8 cellular contexts compared by ENCODE assay signal in the genomic region with DNA sequence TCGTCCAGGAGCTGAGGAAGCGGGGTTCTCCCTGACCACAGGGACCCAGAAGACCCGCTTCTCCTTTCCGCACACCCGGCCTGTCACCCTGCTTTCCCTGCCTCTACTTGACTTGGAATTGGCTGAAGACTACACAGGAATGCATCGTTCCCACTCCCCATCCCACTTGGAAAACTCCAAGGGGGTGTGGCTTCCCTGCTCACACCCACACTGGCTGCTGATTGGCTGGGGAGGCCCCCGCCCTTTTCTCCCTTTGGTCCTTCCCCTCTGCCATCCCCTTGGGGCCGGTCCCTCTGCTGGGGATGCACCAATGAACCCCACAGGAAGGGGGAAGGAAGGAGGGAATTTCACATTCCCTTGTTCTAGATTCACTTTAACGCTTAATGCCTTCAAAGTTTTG. TPM values are rescaled to one million over a fixed set of nuclear protein-coding genes. Genes with fewer than 3 reads are reported as not detected.
DNase-seq lines count a peak whose midpoint lies in the region; ATAC-seq, FAIRE-seq and TF ChIP-seq lines count a peak whose summit lies in the region.

No MANE protein-coding gene starts in this region.

- peaks cover 3% of the 10 kb centered on the region; the same call in 1 of the 2 replicates for H3K27me3 ChIP-seq in H9 (ENCODE audit: insufficient read depth, low read length)

- H2BK15ac ChIP-seq in H9 (ENCODE audit: low read depth, low read length) = no peak overlapping the region

- H4K20me1 ChIP-seq in H9 (ENCODE audit: control insufficient read depth, insufficient read depth, insufficient read length) = no peaks in the 10 kb centered on the region

- CTCF ChIA-PET in A549 (lab: Yijun Ruan, JAX) = interaction anchor here (0.5 to 7.8 kb wide), 15 partner anchors 11 to 167 kb away, joined by 3 to 71 read pairs (median 4); partner anchors contain the start of gene QPCTL

- TF ChIP-seq POLR2A in A549 (IDR thresholded peaks at IDR 0.05; ENCODE audit: low read length) = no peak

- H4K5ac ChIP-seq in H9 (ENCODE audit: insufficient read length, low read depth, low read length) = no peak overlapping the region

- H2AFZ ChIP-seq in H9 (ENCODE audit: low read length) = no peak overlapping the region

- H3K79me1 ChIP-seq in H9 (ENCODE audit: insufficient read depth, low read depth, low read length, poor library complexity, severe bottlenecking) = no peaks in the 10 kb centered on the region

- peak; percentile 45 to 72; a peak in 4 of 6 replicates for ATAC-seq in A549
- peak; percentile 27 for ATAC-seq in left ventricle myocardium superior
- ATAC-seq in HG03045 (IDR thresholded peaks at IDR 0.05; ENCODE audit: unreplicated experiment) = no peak
- ATAC-seq in activated CD4-positive, CD25-positive, alpha-beta regulatory T cell treated with anti-CD3 and anti-CD28 coated beads, Interleukin-2, amount 50 U/mL, for 24 hours = no peak

- H3K27ac ChIP-seq in A549 = no peak overlapping the region
- H3K27ac ChIP-seq in H9 (ENCODE audit: insufficient read length, low read depth, low read length) = no peak overlapping the region
- H3K27ac ChIP-seq in substantia nigra (ENCODE audit: low read depth, low read length, poor library complexity, severe bottlenecking) = peak overlapping the region; percentile 26

- no peak overlapping the region for H4K91ac ChIP-seq in H9 (ENCODE audit: insufficient read length, low read depth, low read length)

- no peak overlapping the region for H2BK5ac ChIP-seq in H9 (ENCODE audit: insufficient read length, low read length)

- peaks cover 11% of the 10 kb centered on the region for H3K9me3 ChIP-seq in A549
- H3K9me3 ChIP-seq in H9 (ENCODE audit: control insufficient read depth, low read depth, low read length) = no peaks in the 10 kb centered on the region

- no peak overlapping the region for H3T11ph ChIP-seq in H9 (ENCODE audit: low read length)

- WGBS in A549 (ENCODE audit: missing lambda C conversion rate) = 80% methylated on average over 9 of the region's 9 CpGs
- no CpG with 5 or more reads among the region's 9 CpGs for WGBS in H9 (ENCODE audit: extremely low coverage, insufficient read length, low lambda C conversion rate)

- H4K8ac ChIP-seq in H9 (replicated peaks; ENCODE audit: insufficient read length, low read depth, low read length) = no peak overlapping the region

- H3K23ac ChIP-seq in H9 (ENCODE audit: insufficient read length, low read depth, low read length) = no peak overlapping the region

- POLR2A ChIA-PET in A549 (lab: Yijun Ruan, JAX) = no interaction called here

- intact Hi-C loops in left ventricle myocardium superior (cut with micrococcal nuclease) = no loop called here

- H3K79me2 ChIP-seq in H9 (ENCODE audit: insufficient read depth, low read length) = no peaks in the 10 kb centered on the region

- no peak overlapping the region for H3K4ac ChIP-seq in H9 (ENCODE audit: low read depth, low read length)

- peak overlapping the region; percentile 74 for H3K18ac ChIP-seq in H9 (ENCODE audit: insufficient read length, low read depth, low read length)

- no peak overlapping the region for H3K4me3 ChIP-seq in A549

- TF ChIP-seq RAD21 in A549 (conservative IDR thresholded peaks at IDR 0.05 in 1 of 2, IDR thresholded peaks at IDR 0.05 in 1 of 2) = no peak

- H2BK12ac ChIP-seq in H9 (ENCODE audit: insufficient read length, low read depth, low read length) = no peak overlapping the region

- H3K4me1 ChIP-seq in A549 (peaks cover 18% of the 10 kb centered on the region), H9 (ENCODE audit: insufficient read depth, low read length) (no peaks in the 10 kb centered on the region)

- DNase-seq in A549 (ENCODE audit: low read depth in 1 of 2, low spot score in 1 of 2) = peak; percentile 86 to 88
- peak; percentile 94 for DNase-seq in H9
- DNase-seq in T1000 (lab: John Stamatoyannopoulos, UW) = peak; percentile 57
- DNase-seq in left ventricle myocardium superior = peak; percentile 73
- DNase-seq in substantia nigra (lab: John Stamatoyannopoulos, UW) = peak in 39 of 49 donors; percentile 12 to 81 (median 53)
- DNase-seq in activated T-cell treated with anti-CD3 and anti-CD28 coated beads for 4 hours = no peak

- no peak overlapping the region for H3K56ac ChIP-seq in H9 (ENCODE audit: insufficient read length, low read depth, low read length)

- no peak overlapping the region for H3K4me3 Mint-ChIP-seq in H9

- TF ChIP-seq CTCF in A549 (IDR thresholded peaks at IDR 0.05) (no peak), H9 (conservative IDR thresholded peaks at IDR 0.05) (no peak)

- peak overlapping the region in 1 of 3 experiments; percentile 95; a peak in 3 of 7 replicates for H3K27ac Mint-ChIP-seq in H9

- no peak for TF ChIP-seq EP300 in A549 (IDR thresholded peaks at IDR 0.05)

- H3K27me3 Mint-ChIP-seq in H9 (ENCODE audit: low read depth) = peaks cover 12% of the 10 kb centered on the region

- no peak overlapping the region for H3K14ac ChIP-seq in H9 (ENCODE audit: insufficient read depth, low read length)

- peaks cover 15% of the 10 kb centered on the region for H3K23me2 ChIP-seq in H9 (ENCODE audit: insufficient read length, low read depth, low read length, poor library complexity, severe bottlenecking)

- H3K4me2 ChIP-seq in A549 (no peak overlapping the region), H9 (ENCODE audit: insufficient read depth, insufficient read length, low read length) (no peak overlapping the region)

- no peak overlapping the region for H2AK5ac ChIP-seq in H9 (ENCODE audit: insufficient read length, low read length)

- no peak for FAIRE-seq in A549 (lab: Jason Lieb, UNC)

- no peak overlapping the region for H2BK120ac ChIP-seq in H9 (ENCODE audit: low read depth, low read length, poor library complexity, severe bottlenecking)

- peaks cover 0 to under 1% of the 10 kb centered on the region in 2 experiments; a peak in 1 of 5 replicates for H3K9me3 Mint-ChIP-seq in H9

- H3K4me1 Mint-ChIP-seq in H9 = peaks cover 19 to 25% of the 10 kb centered on the region in 2 experiments

- H3K36me3 Mint-ChIP-seq in H9 (ENCODE audit: insufficient read depth in 1 of 3, low read depth in 3 of 3) = peaks cover 21 to 55% (median 39%) of the 10 kb centered on the region in 3 experiments

- no peak overlapping the region for H3K9ac ChIP-seq in H9 (ENCODE audit: extremely low read depth, insufficient read length, low read length)

- H2BK20ac ChIP-seq in H9 (ENCODE audit: low read depth, low read length, poor library complexity, severe bottlenecking) = no peak overlapping the region

TF ChIP-seq in A549, 52 proteins besides CTCF, POLR2A, EP300 and RAD21:
- TF ChIP-seq NFE2L2 (conservative IDR thresholded peaks at IDR 0.05; ENCODE audit: low read length) = no peak
- no peak for TF ChIP-seq EHF (CRISPR knock-in tag; IDR thresholded peaks at IDR 0.05)
- no peak for TF ChIP-seq ZFP36 (IDR thresholded peaks at IDR 0.05; ENCODE audit: borderline replicate concordance, partially characterized antibody)

RNA-seq across cellular contexts. Expression of gene VASP, which starts 18.9 kb away (rescaled TPM):
- 59.1 and 64.5 TPM in 2 replicates for polyA plus RNA-seq in A549 (2011; rRNA removed)
- polyA plus RNA-seq in A549 (2012; cell fraction: cytosol; rRNA removed) = 58.8 and 103 TPM in 2 replicates
- 93.7 and 118 TPM in 2 replicates for polyA plus RNA-seq in A549 (2012; cell fraction: nucleus; rRNA removed)
- 83.8 to 94.6 TPM (median 94.3 TPM) in 3 replicates for polyA plus RNA-seq in A549 (2017; fragmentation: RNase III; extraction: RNeasy Plus Mini Kit Qiagen cat#74134 plus additional on column Dnase treatment)
- polyA minus RNA-seq in A549 (2011; rRNA and poly(A)+ RNA removed) = 72.4 and 90.8 TPM in 2 replicates
- total RNA-seq in H9 (2021) = 157 and 162 TPM in 2 replicates
- total RNA-seq in left ventricle myocardium superior = 43.3 TPM

RNA-seq across cellular contexts. Expression of gene PPM1N, which starts 27.9 kb away (rescaled TPM):
- polyA plus RNA-seq in A549 (2011; rRNA removed) = 9.2 and 9.8 TPM in 2 replicates
- polyA plus RNA-seq in A549 (2012; cell fraction: cytosol; rRNA removed) = 8.9 and 11.1 TPM in 2 replicates
- 6.6 TPM in 2 replicates for polyA plus RNA-seq in A549 (2012; cell fraction: nucleus; rRNA removed)
- 6.6 to 11.2 TPM (median 10.5 TPM) in 3 replicates for polyA plus RNA-seq in A549 (2017; fragmentation: RNase III; extraction: RNeasy Plus Mini Kit Qiagen cat#74134 plus additional on column Dnase treatment)
- 1.2 and 1.5 TPM in 2 replicates for polyA minus RNA-seq in A549 (2011; rRNA and poly(A)+ RNA removed)
- 7.7 and 8.1 TPM in 2 replicates for total RNA-seq in H9 (2021)
- total RNA-seq in left ventricle myocardium superior = 0.57 TPM

RNA-seq across cellular contexts. Expression of gene RTN2, which starts 29.3 kb away (rescaled TPM):
- polyA plus RNA-seq in A549 (2011; rRNA removed) (4.7 and 5.3 TPM in 2 replicates), A549 (2017; fragmentation: RNase III; extraction: RNeasy Plus Mini Kit Qiagen cat#74134 plus additional on column Dnase treatment) (6.3 to 9.0 TPM (median 8.1 TPM) in 3 replicates)
- polyA plus RNA-seq in A549 (2012; cell fraction: cytosol; rRNA removed) = 4.7 and 7.4 TPM in 2 replicates
- polyA plus RNA-seq in A549 (2012; cell fraction: nucleus; rRNA removed) = 5.4 and 5.8 TPM in 2 replicates
- polyA minus RNA-seq in A549 (2011; rRNA and poly(A)+ RNA removed) = 6.7 and 10.8 TPM in 2 replicates
- total RNA-seq in H9 (2021) (18.9 and 20.1 TPM in 2 replicates), left ventricle myocardium superior (29.8 TPM)

RNA-seq across cellular contexts. Expression of gene FOSB, which starts 58.3 kb away (rescaled TPM):
- polyA plus RNA-seq in A549 (2011; rRNA removed) (27.9 and 48.8 TPM in 2 replicates), A549 (2017; fragmentation: RNase III; extraction: RNeasy Plus Mini Kit Qiagen cat#74134 plus additional on column Dnase treatment) (0.57 to 0.65 TPM (median 0.58 TPM) in 3 replicates)
- 90.2 and 102 TPM in 2 replicates for polyA plus RNA-seq in A549 (2012; cell fraction: cytosol; rRNA removed)
- polyA plus RNA-seq in A549 (2012; cell fraction: nucleus; rRNA removed) = 424 and 553 TPM in 2 replicates
- polyA minus RNA-seq in A549 (2011; rRNA and poly(A)+ RNA removed) = 82.7 and 141 TPM in 2 replicates
- total RNA-seq in H9 (2021) (1.7 and 2.5 TPM in 2 replicates), left ventricle myocardium superior (0.79 TPM)

RNA-seq across cellular contexts. Expression of gene OPA3, which starts 58.5 kb away (rescaled TPM):
- polyA plus RNA-seq in A549 (2011; rRNA removed) = 21.8 and 29.1 TPM in 2 replicates
- 20.3 and 24.2 TPM in 2 replicates for polyA plus RNA-seq in A549 (2012; cell fraction: cytosol; rRNA removed)
- polyA plus RNA-seq in A549 (2012; cell fraction: nucleus; rRNA removed) = 16.1 and 21.2 TPM in 2 replicates
- 13.8 to 15.9 TPM (median 15.6 TPM) in 3 replicates for polyA plus RNA-seq in A549 (2017; fragmentation: RNase III; extraction: RNeasy Plus Mini Kit Qiagen cat#74134 plus additional on column Dnase treatment)
- polyA minus RNA-seq in A549 (2011; rRNA and poly(A)+ RNA removed) = 28.9 and 29.3 TPM in 2 replicates
- total RNA-seq in H9 (2021) = 13.0 and 14.7 TPM in 2 replicates
- 26.9 TPM for total RNA-seq in left ventricle myocardium superior

Comparison
In these comparisons a context has a peak if more than half of its experiments do, and no peak if none do; other contexts are left out.
1. ATAC-seq: peak in A549 (2 of 2) and left ventricle myocardium superior (single experiment); none in HG03045 (single experiment) and activated CD4-positive, CD25-positive, alpha-beta regulatory T cell treated with anti-CD3 and anti-CD28 coated beads, Interleukin-2, amount 50 U/mL, for 24 hours (0 of 2).